In genomic region chr17:78715876-78716275, GRCh38 we compare ENCODE assay signal across 12 cellular contexts.
DNase-seq lines count a peak whose midpoint lies in the region; ATAC-seq and TF ChIP-seq lines count a peak whose summit lies in the region.
"Had no signal": no experiment of that assay in that cellular context is flagged by ENCODE, and none has a peak within 500 bp of the region (broad histone marks: within the 10 kb centered on the region; RNA-seq: fewer than 3 reads in every experiment).

No MANE protein-coding gene starts in this region.

- POLR2A ChIA-PET in CD8-positive, alpha-beta T cell (lab: Charles Lee), result interaction anchor here (1.0 to 1.9 kb wide), 4 partner anchors 10 to 47 kb away, joined by 3 to 9 read pairs (median 4); no protein-coding TSS in a partner anchor

- peak overlapping the region; percentile 59 for H3K4me3 Mint-ChIP-seq in CD8-positive, alpha-beta T cell
- H3K4me3 Mint-ChIP-seq in activated naive CD8-positive, alpha-beta T cell treated with anti-CD3 and anti-CD28 coated beads, Interleukin-2, amount 50 U/mL, for 24 hours, result peak overlapping the region; percentile 71
- peak overlapping the region; percentile 15 for H3K4me3 Mint-ChIP-seq in osteocyte (ENCODE audit: unreplicated experiment)

- intact Hi-C loops in CD8-positive, alpha-beta T cell (cut with DNase I, micrococcal nuclease), result loop anchor here in 1 of 2 experiments (2.0 kb wide), 1 partner anchor 23 kb away; no protein-coding TSS in a partner anchor
- intact Hi-C loops in body of pancreas (cut with DNase I), result no loop called here

- H3K9me2 ChIP-seq in Loucy (replicated peaks; ENCODE audit: low read depth, low read length), result no peaks in the 10 kb centered on the region

- peak overlapping the region; percentile 78 for H3K4me2 ChIP-seq in Loucy (ENCODE audit: low read depth, low read length, poor library complexity, severe bottlenecking)

- no peak for ATAC-seq in CD8-positive, alpha-beta T cell
- no peak for ATAC-seq in activated naive CD8-positive, alpha-beta T cell treated with anti-CD3 and anti-CD28 coated beads, Interleukin-2, amount 50 U/mL, for 24 hours
- ATAC-seq in body of pancreas (no peak), GM21390 (IDR thresholded peaks at IDR 0.05; ENCODE audit: unreplicated experiment) (no peak)

- peaks cover 97% of the 10 kb centered on the region for H3K79me2 ChIP-seq in Loucy (ENCODE audit: insufficient read depth, low read length)

- no peaks in the 10 kb centered on the region for H3K9me3 Mint-ChIP-seq in CD8-positive, alpha-beta T cell
- H3K9me3 Mint-ChIP-seq in activated naive CD8-positive, alpha-beta T cell treated with anti-CD3 and anti-CD28 coated beads, Interleukin-2, amount 50 U/mL, for 24 hours, result no peaks in the 10 kb centered on the region
- no peaks in the 10 kb centered on the region for H3K9me3 Mint-ChIP-seq in osteocyte (ENCODE audit: unreplicated experiment)

- CTCF ChIA-PET in CD8-positive, alpha-beta T cell (lab: Charles Lee), result interaction anchor here (1.2 to 2.6 kb wide), 4 partner anchors 9 to 84 kb away, joined by 3 to 9 read pairs (median 6); no protein-coding TSS in a partner anchor

- H3K27me3 Mint-ChIP-seq in CD8-positive, alpha-beta T cell (ENCODE audit: low read depth), result no peaks in the 10 kb centered on the region
- no peaks in the 10 kb centered on the region for H3K27me3 Mint-ChIP-seq in activated naive CD8-positive, alpha-beta T cell treated with anti-CD3 and anti-CD28 coated beads, Interleukin-2, amount 50 U/mL, for 24 hours
- H3K27me3 Mint-ChIP-seq in osteocyte (ENCODE audit: unreplicated experiment), result no peaks in the 10 kb centered on the region

- peaks cover 88% of the 10 kb centered on the region for H3K4me1 Mint-ChIP-seq in CD8-positive, alpha-beta T cell (ENCODE audit: low read depth)
- peaks cover 89% of the 10 kb centered on the region for H3K4me1 Mint-ChIP-seq in activated naive CD8-positive, alpha-beta T cell treated with anti-CD3 and anti-CD28 coated beads, Interleukin-2, amount 50 U/mL, for 24 hours
- H3K4me1 Mint-ChIP-seq in osteocyte (ENCODE audit: unreplicated experiment), result peaks cover 61% of the 10 kb centered on the region

- H3K27ac Mint-ChIP-seq in CD8-positive, alpha-beta T cell, result peak overlapping the region; percentile 86
- peak overlapping the region; percentile 91 for H3K27ac Mint-ChIP-seq in activated naive CD8-positive, alpha-beta T cell treated with anti-CD3 and anti-CD28 coated beads, Interleukin-2, amount 50 U/mL, for 24 hours
- H3K27ac Mint-ChIP-seq in osteocyte (ENCODE audit: unreplicated experiment), result peak overlapping the region; percentile 83

- no peaks in the 10 kb centered on the region for H3K27me3 ChIP-seq in CD8-positive, alpha-beta T cell (ENCODE audit: insufficient read depth, low read length)
- H3K27me3 ChIP-seq in Loucy (ENCODE audit: insufficient read depth, low read length, poor library complexity, severe bottlenecking), result no peaks in the 10 kb centered on the region
- no peaks in the 10 kb centered on the region for H3K27me3 ChIP-seq in body of pancreas
- H3K27me3 ChIP-seq: MG63, uterus had no signal

- H3K4me1 ChIP-seq in CD8-positive, alpha-beta T cell (ENCODE audit: insufficient read depth, low read length), result peaks cover 76% of the 10 kb centered on the region
- H3K4me1 ChIP-seq in Loucy (ENCODE audit: insufficient read depth, low read length, poor library complexity, severe bottlenecking), result peaks cover 62% of the 10 kb centered on the region
- H3K4me1 ChIP-seq in body of pancreas, result peaks cover 38% of the 10 kb centered on the region

- 52 to 71% methylated on average over 1 of the region's 1 CpG for WGBS in body of pancreas, 2 donors

- TF ChIP-seq POLR2A in body of pancreas (IDR thresholded peaks at IDR 0.05), result no peak

- no peak for DNase-seq in CD8-positive, alpha-beta T cell
- no peak for DNase-seq in activated naive CD8-positive, alpha-beta T cell treated with anti-CD3 and anti-CD28 coated beads, Interleukin-2, amount 50 U/mL, for 24 hours
- DNase-seq in osteocyte (ENCODE audit: extremely low spot score, unreplicated experiment) (no peak), body of pancreas (no peak), DMS 273 treated with DMSO at 0.1 percent for 48 hours (lab: John Stamatoyannopoulos, UW) (no peak), iPS-NIHi11 (ENCODE audit: low spot score) (no peak)
- DNase-seq: MG63; stimulated activated CD4-positive, alpha-beta T cell treated with anti-CD3 and anti-CD28 coated beads, Interleukin-4, amount 100 ng/mL, for 1 hour; SW 1271; uterus had no signal

- H2AFZ ChIP-seq in Loucy (ENCODE audit: low read length), result no peak overlapping the region

- H3K36me3 ChIP-seq in CD8-positive, alpha-beta T cell (ENCODE audit: insufficient read depth, low read length), result no peaks in the 10 kb centered on the region
- H3K36me3 ChIP-seq in Loucy (ENCODE audit: insufficient read depth, low read length), result no peaks in the 10 kb centered on the region
- H3K36me3 ChIP-seq in body of pancreas (replicated peaks in 1 of 2; ENCODE audit: insufficient read depth in 1 of 2, low read depth in 2 of 2), result no peaks in the 10 kb centered on the region
- H3K36me3 ChIP-seq: MG63, uterus had no signal

- no peak overlapping the region for H3K27ac ChIP-seq in CD8-positive, alpha-beta T cell (ENCODE audit: low read depth, low read length)
- H3K27ac ChIP-seq in body of pancreas, result peak overlapping the region in 1 of 4 donors; percentile 83

- H3K4me3 ChIP-seq in CD8-positive, alpha-beta T cell (ENCODE audit: low read depth, low read length), result peak overlapping the region; percentile 19
- H3K4me3 ChIP-seq in Loucy (ENCODE audit: low read length, poor library complexity, severe bottlenecking) (peak overlapping the region; percentile 60), body of pancreas (no peak overlapping the region)

- H3K9me3 ChIP-seq in CD8-positive, alpha-beta T cell (ENCODE audit: low read length), result no peaks in the 10 kb centered on the region
- H3K9me3 ChIP-seq in Loucy (ENCODE audit: insufficient read depth, low read depth, low read length) (no peaks in the 10 kb centered on the region), body of pancreas (no peaks in the 10 kb centered on the region)
- H3K9me3 ChIP-seq: MG63, uterus had no signal

- no peaks in the 10 kb centered on the region for H3F3A ChIP-seq in Loucy (ENCODE audit: low read depth)

- H3K36me3 Mint-ChIP-seq in CD8-positive, alpha-beta T cell, result peaks cover 14% of the 10 kb centered on the region
- no peaks in the 10 kb centered on the region for H3K36me3 Mint-ChIP-seq in activated naive CD8-positive, alpha-beta T cell treated with anti-CD3 and anti-CD28 coated beads, Interleukin-2, amount 50 U/mL, for 24 hours (ENCODE audit: low read depth)
- no peaks in the 10 kb centered on the region for H3K36me3 Mint-ChIP-seq in osteocyte (ENCODE audit: unreplicated experiment)

- H3K9ac ChIP-seq in Loucy (ENCODE audit: low read depth, low read length, poor library complexity, severe bottlenecking), result peak overlapping the region; percentile 59

- no peak for TF ChIP-seq CTCF in CD8-positive, alpha-beta T cell (IDR thresholded peaks at IDR 0.05)
- no peak for TF ChIP-seq CTCF in Loucy (conservative IDR thresholded peaks at IDR 0.05; ENCODE audit: low read length)
- TF ChIP-seq CTCF in osteocyte (IDR thresholded peaks at IDR 0.05), result no peak
- TF ChIP-seq CTCF in body of pancreas (IDR thresholded peaks at IDR 0.05), result no peak

- peaks cover 27% of the 10 kb centered on the region for H4K20me1 ChIP-seq in Loucy (ENCODE audit: insufficient read depth, low read length, poor library complexity, severe bottlenecking)

Comparison
In these comparisons a context has a peak if more than half of its experiments do, and no peak if none do; other contexts are left out.
1. H3K4me3 ChIP-seq: peak in CD8-positive, alpha-beta T cell (single experiment) and Loucy (single experiment); none in body of pancreas (0 of 2).
2. H3K4me3 Mint-ChIP-seq: peak in every context shown above with its lines; median percentile 71 in activated naive CD8-positive, alpha-beta T cell treated with anti-CD3 and anti-CD28 coated beads, Interleukin-2, amount 50 U/mL, for 24 hours; 59 in CD8-positive, alpha-beta T cell; 15 in osteocyte.
3. Peak in every context shown above with its lines, with median percentiles within 50 percentile points of each other: H3K27ac Mint-ChIP-seq.